In the genomic region with DNA sequence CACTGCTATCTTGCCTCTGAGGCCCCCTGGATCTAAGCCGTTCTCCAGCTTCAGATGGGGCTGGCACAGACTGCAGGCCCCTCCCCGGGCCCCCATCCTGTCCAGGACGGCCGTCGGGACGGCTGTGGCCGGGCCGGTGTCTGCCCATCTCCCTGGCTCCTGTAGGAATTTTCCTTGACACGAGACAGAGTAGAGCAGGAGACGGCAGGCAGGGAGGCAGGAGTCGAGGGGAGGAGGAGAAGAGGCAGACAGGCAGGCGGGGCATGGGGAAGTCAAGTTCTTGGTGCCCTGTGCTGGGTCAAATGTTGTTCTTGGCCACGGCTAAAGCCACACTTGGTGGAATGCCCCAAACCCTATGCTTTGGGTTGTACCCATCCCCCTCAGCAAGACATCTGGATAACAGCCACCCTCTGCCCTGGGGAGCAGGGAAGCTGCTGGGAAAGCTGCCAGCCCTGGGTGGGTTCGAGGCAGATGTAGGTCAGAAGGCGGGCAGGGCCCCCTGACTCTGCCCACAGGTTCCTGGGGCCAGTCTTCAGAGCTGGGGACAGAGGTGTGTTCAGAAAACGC, we compare ENCODE assay signal across 2 cellular contexts.
A peak's percentile ranks its signal among the peaks of the same experiment; 100 is the strongest.
TF ChIP-seq lines count a peak whose summit lies in the region.

No MANE protein-coding gene starts in this region.

TF ChIP-seq in HEK293, 187 proteins besides CTCF, POLR2A, EP300 and RAD21:
- TF ChIP-seq RBAK (tag by site-specific recombination; IDR thresholded peaks at IDR 0.05), result no peak
- TF ChIP-seq GFI1B (tag by site-specific recombination; IDR thresholded peaks at IDR 0.05), result no peak
- TF ChIP-seq ZNF391 (tag by site-specific recombination; IDR thresholded peaks at IDR 0.05; ENCODE audit: borderline replicate concordance, low read depth), result no peak
- no peak for TF ChIP-seq ZNF155 (tag by site-specific recombination; IDR thresholded peaks at IDR 0.05)
- TF ChIP-seq, protein P1, sequence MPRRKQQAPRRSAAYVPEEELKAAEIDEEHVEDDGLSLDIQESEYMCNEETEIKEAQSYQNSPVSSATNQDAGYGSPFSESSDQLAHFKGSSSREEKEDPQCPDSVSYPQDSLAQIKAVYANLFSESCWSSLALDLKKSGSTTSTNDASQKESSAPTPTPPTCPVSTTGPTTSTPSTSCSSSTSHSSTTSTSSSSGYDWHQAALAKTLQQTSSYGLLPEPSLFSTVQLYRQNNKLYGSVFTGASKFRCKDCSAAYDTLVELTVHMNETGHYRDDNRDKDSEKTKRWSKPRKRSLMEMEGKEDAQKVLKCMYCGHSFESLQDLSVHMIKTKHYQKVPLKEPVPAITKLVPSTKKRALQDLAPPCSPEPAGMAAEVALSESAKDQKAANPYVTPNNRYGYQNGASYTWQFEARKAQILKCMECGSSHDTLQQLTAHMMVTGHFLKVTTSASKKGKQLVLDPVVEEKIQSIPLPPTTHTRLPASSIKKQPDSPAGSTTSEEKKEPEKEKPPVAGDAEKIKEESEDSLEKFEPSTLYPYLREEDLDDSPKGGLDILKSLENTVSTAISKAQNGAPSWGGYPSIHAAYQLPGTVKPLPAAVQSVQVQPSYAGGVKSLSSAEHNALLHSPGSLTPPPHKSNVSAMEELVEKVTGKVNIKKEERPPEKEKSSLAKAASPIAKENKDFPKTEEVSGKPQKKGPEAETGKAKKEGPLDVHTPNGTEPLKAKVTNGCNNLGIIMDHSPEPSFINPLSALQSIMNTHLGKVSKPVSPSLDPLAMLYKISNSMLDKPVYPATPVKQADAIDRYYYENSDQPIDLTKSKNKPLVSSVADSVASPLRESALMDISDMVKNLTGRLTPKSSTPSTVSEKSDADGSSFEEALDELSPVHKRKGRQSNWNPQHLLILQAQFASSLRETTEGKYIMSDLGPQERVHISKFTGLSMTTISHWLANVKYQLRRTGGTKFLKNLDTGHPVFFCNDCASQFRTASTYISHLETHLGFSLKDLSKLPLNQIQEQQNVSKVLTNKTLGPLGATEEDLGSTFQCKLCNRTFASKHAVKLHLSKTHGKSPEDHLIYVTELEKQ (tag by site-specific recombination; IDR thresholded peaks at IDR 0.05; ENCODE audit: borderline replicate concordance), result no peak
- TF ChIP-seq ZXDB (tag by site-specific recombination; IDR thresholded peaks at IDR 0.05), result no peak
- no peak for TF ChIP-seq ZNF677 (tag by site-specific recombination; IDR thresholded peaks at IDR 0.05)
- TF ChIP-seq ZFP3 (tag by site-specific recombination; IDR thresholded peaks at IDR 0.05; ENCODE audit: low read depth), result no peak
- peak; percentile 57 for TF ChIP-seq GLIS1 (tag by site-specific recombination; IDR thresholded peaks at IDR 0.05)
- TF ChIP-seq ZFHX2 (tag by site-specific recombination; conservative IDR thresholded peaks at IDR 0.05), result peak; percentile 44; the same call in 1 of the 2 replicates
- TF ChIP-seq FEZF1 (tag by site-specific recombination; IDR thresholded peaks at IDR 0.05), result no peak
- TF ChIP-seq ZNF10 (tag by site-specific recombination; IDR thresholded peaks at IDR 0.05), result no peak
- TF ChIP-seq KLF17 (tag by site-specific recombination; IDR thresholded peaks at IDR 0.05), result peak; percentile 33; the same call in 1 of the 2 replicates
- no peak for TF ChIP-seq KLF1 (tag by site-specific recombination; IDR thresholded peaks at IDR 0.05)
- peak; percentile 65; the same call in 1 of the 2 replicates for TF ChIP-seq ZBTB20 (tag by site-specific recombination; IDR thresholded peaks at IDR 0.05)

TF ChIP-seq in GM12891, 5 proteins besides CTCF, POLR2A, EP300 and RAD21:
- no peak for TF ChIP-seq SPI1 (IDR thresholded peaks at IDR 0.05; ENCODE audit: low read depth, low read length)
- no peak for TF ChIP-seq POU2F2 (IDR thresholded peaks at IDR 0.05; ENCODE audit: low read depth, low read length)
- no peak for TF ChIP-seq TAF1 (IDR thresholded peaks at IDR 0.05; ENCODE audit: low read depth, low read length)
- no peak for TF ChIP-seq PAX5 (IDR thresholded peaks at IDR 0.05; ENCODE audit: insufficient read depth, low read length, severe bottlenecking)
- no peak for TF ChIP-seq POLR2AphosphoS5 (IDR thresholded peaks at IDR 0.05; ENCODE audit: low read depth, low read length)
